10 cellular contexts compared by ENCODE assay signal in genomic region chr6:53070808-53071207, GRCh38. TPM values are rescaled to one million over a fixed set of nuclear protein-coding genes. Genes with fewer than 3 reads are reported as not detected.
DNase-seq lines count a peak whose midpoint lies in the region; ATAC-seq and TF ChIP-seq lines count a peak whose summit lies in the region.
"Had no signal": no experiment of that assay in that cellular context is flagged by ENCODE, and none has a peak within 500 bp of the region (broad histone marks: within the 10 kb centered on the region; RNA-seq: fewer than 3 reads in every experiment).

No MANE protein-coding gene starts in this region.

- H3K9me3 ChIP-seq in thyroid gland, result no peaks in the 10 kb centered on the region
- H3K9me3 ChIP-seq: BLaER1 had no signal

- no peaks in the 10 kb centered on the region for H3K27me3 ChIP-seq in thyroid gland
- H3K27me3 ChIP-seq: BLaER1 had no signal

- WGBS in thyroid gland, 2 donors, result 67 to 74% methylated on average over 1 of the region's 1 CpG

- peaks cover 22 to 24% of the 10 kb centered on the region in 2 donors for H3K36me3 ChIP-seq in thyroid gland

- ATAC-seq in HG02571 (IDR thresholded peaks at IDR 0.05; ENCODE audit: unreplicated experiment), result peak; percentile 82
- peak; percentile 99 for ATAC-seq in stimulated activated naive B cell treated with anti-CD40 and anti-IgM and Interleukin-4, amounts not matched to agents 10 μg/mL and 1 μg/mL and 100 μg/mL, for 72 hours (replicated peaks)

- no peaks in the 10 kb centered on the region for H3K27me3 Mint-ChIP-seq in stimulated activated naive B cell treated with anti-CD40 and anti-IgM and Interleukin-4, amounts not matched to agents 10 μg/mL and 1 μg/mL and 100 μg/mL, for 72 hours

- TF ChIP-seq CTCF in thyroid gland (IDR thresholded peaks at IDR 0.05), result no peak

- intact Hi-C loops in thyroid gland (cut with DNase I), result no loop called here

- no peak overlapping the region for H3K4me3 ChIP-seq in thyroid gland (replicated peaks in 1 of 3)
- H3K4me3 ChIP-seq: BLaER1 had no signal

- H3K4me1 Mint-ChIP-seq in stimulated activated naive B cell treated with anti-CD40 and anti-IgM and Interleukin-4, amounts not matched to agents 10 μg/mL and 1 μg/mL and 100 μg/mL, for 72 hours, result peaks cover 16 to 33% of the 10 kb centered on the region in 2 donors

- H3K27ac ChIP-seq in thyroid gland, result no peak overlapping the region
- H3K27ac ChIP-seq: BLaER1 had no signal

- no peaks in the 10 kb centered on the region for H3K9me3 Mint-ChIP-seq in stimulated activated naive B cell treated with anti-CD40 and anti-IgM and Interleukin-4, amounts not matched to agents 10 μg/mL and 1 μg/mL and 100 μg/mL, for 72 hours

- H3K4me1 ChIP-seq in thyroid gland, result peaks cover 9 to 16% of the 10 kb centered on the region in 2 donors

- TF ChIP-seq POLR2A in thyroid gland (IDR thresholded peaks at IDR 0.05), result no peak

- peak; percentile 16 for DNase-seq in activated naive CD4-positive, alpha-beta T cell treated with anti-CD3 and anti-CD28 coated beads, Interleukin-2, amount 50 U/mL, for 16 hours
- no peak for DNase-seq in activated naive CD4-positive, alpha-beta T cell (lab: John Stamatoyannopoulos, UW)
- DNase-seq in NAMALWA (ENCODE audit: low spot score), result peak; percentile 11
- DNase-seq in stimulated activated naive B cell treated with anti-CD40 and anti-IgM and Interleukin-4, amounts not matched to agents 10 μg/mL and 1 μg/mL and 100 μg/mL, for 72 hours, result peak; percentile 29
- no peak for DNase-seq in HPDE6-E6E7 (ENCODE audit: extremely low spot score)
- DNase-seq in activated effector memory CD4-positive, alpha-beta T cell treated with Interleukin-2 at 50 U/mL for 16 hours, result no peak
- no peak for DNase-seq in thyroid gland
- DNase-seq: MV-4-11 had no signal

- H3K27ac Mint-ChIP-seq in stimulated activated naive B cell treated with anti-CD40 and anti-IgM and Interleukin-4, amounts not matched to agents 10 μg/mL and 1 μg/mL and 100 μg/mL, for 72 hours, result no peak overlapping the region

- H3K36me3 Mint-ChIP-seq in stimulated activated naive B cell treated with anti-CD40 and anti-IgM and Interleukin-4, amounts not matched to agents 10 μg/mL and 1 μg/mL and 100 μg/mL, for 72 hours, result peaks cover 10 to 21% of the 10 kb centered on the region in 2 donors

- peak overlapping the region in 1 of 2 donors; percentile 5 for H3K4me3 Mint-ChIP-seq in stimulated activated naive B cell treated with anti-CD40 and anti-IgM and Interleukin-4, amounts not matched to agents 10 μg/mL and 1 μg/mL and 100 μg/mL, for 72 hours

RNA-seq across cellular contexts. Expression of gene FBXO9, which starts 5.6 kb away (rescaled TPM):
- total RNA-seq in thyroid gland, result 10 to 100 TPM; 62.1 to 77.4 (median 76.4) TPM

RNA-seq across cellular contexts. Expression of gene CILK1, which starts 9.2 kb away (rescaled TPM):
- 10 to 100 TPM; 10.5 to 17.4 (median 13.5) TPM for total RNA-seq in thyroid gland

Comparison
In these comparisons a context has a peak if more than half of its experiments do, and no peak if none do; other contexts are left out.
1. DNase-seq: peak in activated naive CD4-positive, alpha-beta T cell treated with anti-CD3 and anti-CD28 coated beads, Interleukin-2, amount 50 U/mL, for 16 hours (single experiment), NAMALWA (single experiment) and stimulated activated naive B cell treated with anti-CD40 and anti-IgM and Interleukin-4, amounts not matched to agents 10 μg/mL and 1 μg/mL and 100 μg/mL, for 72 hours (single experiment); none in activated naive CD4-positive, alpha-beta T cell (0 of 4), HPDE6-E6E7 (single experiment), activated effector memory CD4-positive, alpha-beta T cell treated with Interleukin-2 at 50 U/mL for 16 hours (single experiment) and thyroid gland (0 of 2).